In genomic region chr10:93452143-93452542, GRCh38 we compare ENCODE assay signal across 1 cellular context.
TF ChIP-seq lines count a peak whose summit lies in the region.

No MANE protein-coding gene starts in this region.

TF ChIP-seq in GM12878, 131 proteins besides CTCF, POLR2A, EP300 and RAD21:
- TF ChIP-seq MEF2B (IDR thresholded peaks at IDR 0.05; ENCODE audit: partially characterized antibody, poor library complexity, severe bottlenecking) (no peak), LARP7 (IDR thresholded peaks at IDR 0.05) (no peak), USF1 (IDR thresholded peaks at IDR 0.05; ENCODE audit: borderline replicate concordance, extremely low read length, insufficient read depth, low read depth, low read length) (no peak), EGR1 (IDR thresholded peaks at IDR 0.05; ENCODE audit: borderline replicate concordance in 1 of 2, low read depth in 2 of 2, low read length in 2 of 2) (peak in 1 of 2 experiments; percentile 25; a peak in 1 of 3 replicates), ZNF622 (IDR thresholded peaks at IDR 0.05) (no peak), ATF2 (IDR thresholded peaks at IDR 0.05; ENCODE audit: low read length) (no peak), FOXK2 (IDR thresholded peaks at IDR 0.05) (no peak), EZH2 (IDR thresholded peaks at IDR 0.05; ENCODE audit: borderline replicate concordance, control insufficient read depth, low read depth, low read length) (no peak), NFXL1 (IDR thresholded peaks at IDR 0.05; ENCODE audit: borderline replicate concordance) (no peak), TCF7 (IDR thresholded peaks at IDR 0.05; ENCODE audit: borderline replicate concordance) (peak; percentile 59; the same call in 1 of the 2 replicates), RB1 (IDR thresholded peaks at IDR 0.05; ENCODE audit: borderline replicate concordance) (no peak), PAX5 (IDR thresholded peaks at IDR 0.05; ENCODE audit: borderline replicate concordance, low read depth, low read length) (no peak), ATF3 (IDR thresholded peaks at IDR 0.05; ENCODE audit: borderline replicate concordance, extremely low read depth, low read depth, low read length) (no peak), RFX5 (IDR thresholded peaks at IDR 0.05; ENCODE audit: low read depth, low read length) (no peak), JUNB (IDR thresholded peaks at IDR 0.05) (peak; percentile 18; the same call in 1 of the 2 replicates), ATF7 (IDR thresholded peaks at IDR 0.05; ENCODE audit: low read depth) (no peak), ZNF274 (IDR thresholded peaks at IDR 0.05; ENCODE audit: insufficient read depth, insufficient read length) (no peak), RBBP5 (conservative IDR thresholded peaks at IDR 0.05) (no peak), SRF (IDR thresholded peaks at IDR 0.05; ENCODE audit: low read depth in 2 of 2, low read length in 2 of 2) (no peak), MYC (IDR thresholded peaks at IDR 0.05; ENCODE audit: insufficient read depth, insufficient read length, insufficient replicate concordance, low read length, severe bottlenecking) (no peak), ZNF384 (IDR thresholded peaks at IDR 0.05; ENCODE audit: borderline replicate concordance, low read depth, low read length) (no peak), RUNX3 (IDR thresholded peaks at IDR 0.05; ENCODE audit: low read length) (peak; percentile 52)
